Comparison of ENCODE assay signal across 8 cellular contexts in genomic region chr4:109826719-109827118, GRCh38. TPM values are rescaled to one million over a fixed set of nuclear protein-coding genes. Genes with fewer than 3 reads are reported as not detected.
A peak's percentile ranks its signal among the peaks of the same experiment; 100 is the strongest.
DNase-seq lines count a peak whose midpoint lies in the region; ATAC-seq and TF ChIP-seq lines count a peak whose summit lies in the region.

No MANE protein-coding gene starts in this region.

- H3K9me3 Mint-ChIP-seq in WTC11 = no peaks in the 10 kb centered on the region

- no peaks in the 10 kb centered on the region for H3K9me3 ChIP-seq in adipocyte (ENCODE audit: control insufficient read depth, low read length)

- ATAC-seq in HG03175 (IDR thresholded peaks at IDR 0.05; ENCODE audit: unreplicated experiment) (peak; percentile 82), WTC11 (no peak)

- POLR2A ChIA-PET in WTC11 (lab: Charles Lee) = no interaction called here

- CTCF ChIA-PET in WTC11 (lab: Charles Lee) = no interaction called here

- peaks cover 26% of the 10 kb centered on the region for H3K36me3 Mint-ChIP-seq in WTC11

- TF ChIP-seq CTCF in WTC11 (IDR thresholded peaks at IDR 0.05) = no peak; the same call in 1 of the 2 replicates

- H3K27me3 ChIP-seq in adipocyte (replicated peaks; ENCODE audit: control insufficient read depth, insufficient read depth, low read length) = no peaks in the 10 kb centered on the region

- H3K27me3 Mint-ChIP-seq in WTC11 (ENCODE audit: low read depth) = no peaks in the 10 kb centered on the region

- H3K4me3 ChIP-seq in adipocyte (ENCODE audit: low read length) = no peak overlapping the region

- H3K4me1 Mint-ChIP-seq in WTC11 = no peaks in the 10 kb centered on the region

- no peak overlapping the region for H3K9ac ChIP-seq in adipocyte (ENCODE audit: low read length)

- no peak overlapping the region for H3K27ac Mint-ChIP-seq in WTC11

- H3K36me3 ChIP-seq in adipocyte (ENCODE audit: control insufficient read depth, insufficient read depth, low read length, severe bottlenecking) = peaks cover 37% of the 10 kb centered on the region

- H3K4me1 ChIP-seq in adipocyte (ENCODE audit: control insufficient read depth, insufficient read depth, low read length) = peaks cover 4% of the 10 kb centered on the region

- H3K4me3 Mint-ChIP-seq in WTC11 = no peak overlapping the region

- DNase-seq in SIG-M5 treated with dmso at 0.1 percent for 504 hours (lab: John Stamatoyannopoulos, UW; ENCODE audit: unreplicated experiment) (peak; percentile 13), SIG-M5 (lab: John Stamatoyannopoulos, UW) (no peak), adipocyte (ENCODE audit: low read depth) (peak; percentile 75), kidney tubule cell (ENCODE audit: low spot score) (peak; percentile 20), WTC11 (ENCODE audit: low spot score) (no peak), iPS-NIHi7 (ENCODE audit: extremely low spot score) (no peak), cerebellar nuclear complex (lab: John Stamatoyannopoulos, UW) (no peak)

TF ChIP-seq in WTC11, 78 proteins besides CTCF, POLR2A, EP300 and RAD21:
- TF ChIP-seq GABPB1 (CRISPR knock-in tag; IDR thresholded peaks at IDR 0.05) = no peak
- TF ChIP-seq E2F5 (CRISPR knock-in tag; IDR thresholded peaks at IDR 0.05) = no peak
- no peak for TF ChIP-seq FOXP1 (CRISPR knock-in tag; IDR thresholded peaks at IDR 0.05; ENCODE audit: borderline replicate concordance)
- no peak for TF ChIP-seq NR3C1 (CRISPR knock-in tag; conservative IDR thresholded peaks at IDR 0.05; ENCODE audit: low read depth)

RNA-seq across cellular contexts. Expression of gene RRH, which starts 1.1 kb away (rescaled TPM):
- 0.11 to 0.21 TPM in 2 of 3 replicates, not detected in the other for total RNA-seq in WTC11 (2021)

RNA-seq across cellular contexts. Expression of gene GAR1, which starts 11.2 kb away (rescaled TPM):
- 26.1 to 32.3 TPM (median 26.9 TPM) in 3 replicates for total RNA-seq in WTC11 (2021)

RNA-seq across cellular contexts. Expression of gene LRIT3, which starts 21.2 kb away (rescaled TPM):
- total RNA-seq in WTC11 (2021) = 0.07 to 0.14 TPM (median 0.11 TPM) in 3 replicates

RNA-seq across cellular contexts. Expression of gene CFI, which starts 24.9 kb away (rescaled TPM):
- total RNA-seq in WTC11 (2021) = 0.16 to 0.25 TPM in 2 of 3 replicates, not detected in the other

Comparison
In these comparisons a context has a peak if more than half of its experiments do, and no peak if none do; other contexts are left out.
1. DNase-seq: peak in SIG-M5 treated with dmso at 0.1 percent for 504 hours (single experiment), adipocyte (single experiment) and kidney tubule cell (single experiment); none in SIG-M5 (single experiment), WTC11 (single experiment), iPS-NIHi7 (single experiment) and cerebellar nuclear complex (0 of 2).